In the genomic region with DNA sequence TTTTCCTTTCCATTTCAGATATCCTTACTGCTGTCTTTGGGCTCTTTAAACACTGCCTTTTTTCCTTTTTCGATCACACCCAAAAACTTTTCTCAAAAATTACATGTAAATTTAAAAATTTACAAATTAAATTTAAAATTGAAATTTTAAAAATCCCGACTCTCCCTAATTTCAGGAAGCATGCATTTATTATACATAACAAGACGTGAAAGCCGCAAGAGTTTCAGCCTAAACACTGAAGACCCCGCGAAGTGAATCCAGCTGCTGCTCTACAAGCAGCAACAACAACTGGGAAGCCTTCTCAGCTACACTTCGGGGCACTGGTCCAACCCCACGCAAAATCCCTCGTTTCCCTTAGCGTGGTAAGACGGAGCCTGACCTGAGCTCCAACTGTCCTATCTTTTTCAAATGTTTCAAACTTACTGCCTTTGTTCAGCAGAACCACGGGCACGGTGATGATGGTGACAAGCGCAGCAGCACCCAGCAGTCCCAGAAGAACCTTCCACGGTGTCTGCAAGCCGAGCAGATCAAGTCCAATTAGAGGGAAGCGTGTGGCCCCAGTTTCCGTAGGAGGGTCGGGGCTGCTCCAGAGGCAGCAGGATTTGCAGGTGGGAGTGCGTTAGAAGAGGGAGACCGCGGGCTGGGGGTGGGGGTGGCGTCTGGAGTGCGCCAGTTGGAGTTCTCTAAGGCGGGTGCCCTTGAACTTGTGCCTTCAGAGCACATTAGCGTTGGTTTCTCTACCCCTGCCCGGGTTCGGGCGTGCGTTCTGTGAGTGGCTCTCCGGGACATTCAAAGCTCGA, we compare ENCODE assay signal across 1 cellular context.
A peak's percentile ranks its signal among the peaks of the same experiment; 100 is the strongest.
TF ChIP-seq lines count a peak whose summit lies in the region.

No MANE protein-coding gene starts in this region.

TF ChIP-seq in HepG2, 621 proteins besides CTCF, POLR2A, EP300 and RAD21 (continued from another document and continues in another):
- TF ChIP-seq, protein P1, sequence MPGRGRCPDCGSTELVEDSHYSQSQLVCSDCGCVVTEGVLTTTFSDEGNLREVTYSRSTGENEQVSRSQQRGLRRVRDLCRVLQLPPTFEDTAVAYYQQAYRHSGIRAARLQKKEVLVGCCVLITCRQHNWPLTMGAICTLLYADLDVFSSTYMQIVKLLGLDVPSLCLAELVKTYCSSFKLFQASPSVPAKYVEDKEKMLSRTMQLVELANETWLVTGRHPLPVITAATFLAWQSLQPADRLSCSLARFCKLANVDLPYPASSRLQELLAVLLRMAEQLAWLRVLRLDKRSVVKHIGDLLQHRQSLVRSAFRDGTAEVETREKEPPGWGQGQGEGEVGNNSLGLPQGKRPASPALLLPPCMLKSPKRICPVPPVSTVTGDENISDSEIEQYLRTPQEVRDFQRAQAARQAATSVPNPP (CRISPR knock-in tag; IDR thresholded peaks at IDR 0.05): no peak
- no peak for TF ChIP-seq MED8 (CRISPR knock-in tag; IDR thresholded peaks at IDR 0.05; ENCODE audit: insufficient replicate concordance)
- TF ChIP-seq, protein P2, sequence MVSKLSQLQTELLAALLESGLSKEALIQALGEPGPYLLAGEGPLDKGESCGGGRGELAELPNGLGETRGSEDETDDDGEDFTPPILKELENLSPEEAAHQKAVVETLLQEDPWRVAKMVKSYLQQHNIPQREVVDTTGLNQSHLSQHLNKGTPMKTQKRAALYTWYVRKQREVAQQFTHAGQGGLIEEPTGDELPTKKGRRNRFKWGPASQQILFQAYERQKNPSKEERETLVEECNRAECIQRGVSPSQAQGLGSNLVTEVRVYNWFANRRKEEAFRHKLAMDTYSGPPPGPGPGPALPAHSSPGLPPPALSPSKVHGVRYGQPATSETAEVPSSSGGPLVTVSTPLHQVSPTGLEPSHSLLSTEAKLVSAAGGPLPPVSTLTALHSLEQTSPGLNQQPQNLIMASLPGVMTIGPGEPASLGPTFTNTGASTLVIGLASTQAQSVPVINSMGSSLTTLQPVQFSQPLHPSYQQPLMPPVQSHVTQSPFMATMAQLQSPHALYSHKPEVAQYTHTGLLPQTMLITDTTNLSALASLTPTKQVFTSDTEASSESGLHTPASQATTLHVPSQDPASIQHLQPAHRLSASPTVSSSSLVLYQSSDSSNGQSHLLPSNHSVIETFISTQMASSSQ (IDR thresholded peaks at IDR 0.05; ENCODE audit: low read depth): no peak
- TF ChIP-seq, protein P2 (CRISPR knock-in tag; IDR thresholded peaks at IDR 0.05; ENCODE audit: borderline replicate concordance): no peak
- TF ChIP-seq ZNF33B (CRISPR knock-in tag; IDR thresholded peaks at IDR 0.05): 0 out of 2 replicates have a peak, but pooled peaks have one; percentile 56
- no peak for TF ChIP-seq NCOA2 (CRISPR knock-in tag; IDR thresholded peaks at IDR 0.05)
- TF ChIP-seq NFE2L1 (CRISPR knock-in tag; IDR thresholded peaks at IDR 0.05; ENCODE audit: borderline replicate concordance): no peak
- peak; percentile 11; the same call in 1 of the 2 replicates for TF ChIP-seq HDAC2 (CRISPR knock-in tag; IDR thresholded peaks at IDR 0.05)
- TF ChIP-seq, protein P3, sequence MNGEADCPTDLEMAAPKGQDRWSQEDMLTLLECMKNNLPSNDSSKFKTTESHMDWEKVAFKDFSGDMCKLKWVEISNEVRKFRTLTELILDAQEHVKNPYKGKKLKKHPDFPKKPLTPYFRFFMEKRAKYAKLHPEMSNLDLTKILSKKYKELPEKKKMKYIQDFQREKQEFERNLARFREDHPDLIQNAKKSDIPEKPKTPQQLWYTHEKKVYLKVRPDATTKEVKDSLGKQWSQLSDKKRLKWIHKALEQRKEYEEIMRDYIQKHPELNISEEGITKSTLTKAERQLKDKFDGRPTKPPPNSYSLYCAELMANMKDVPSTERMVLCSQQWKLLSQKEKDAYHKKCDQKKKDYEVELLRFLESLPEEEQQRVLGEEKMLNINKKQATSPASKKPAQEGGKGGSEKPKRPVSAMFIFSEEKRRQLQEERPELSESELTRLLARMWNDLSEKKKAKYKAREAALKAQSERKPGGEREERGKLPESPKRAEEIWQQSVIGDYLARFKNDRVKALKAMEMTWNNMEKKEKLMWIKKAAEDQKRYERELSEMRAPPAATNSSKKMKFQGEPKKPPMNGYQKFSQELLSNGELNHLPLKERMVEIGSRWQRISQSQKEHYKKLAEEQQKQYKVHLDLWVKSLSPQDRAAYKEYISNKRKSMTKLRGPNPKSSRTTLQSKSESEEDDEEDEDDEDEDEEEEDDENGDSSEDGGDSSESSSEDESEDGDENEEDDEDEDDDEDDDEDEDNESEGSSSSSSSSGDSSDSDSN (CRISPR knock-in tag; IDR thresholded peaks at IDR 0.05): no peak
- TF ChIP-seq, protein P4, sequence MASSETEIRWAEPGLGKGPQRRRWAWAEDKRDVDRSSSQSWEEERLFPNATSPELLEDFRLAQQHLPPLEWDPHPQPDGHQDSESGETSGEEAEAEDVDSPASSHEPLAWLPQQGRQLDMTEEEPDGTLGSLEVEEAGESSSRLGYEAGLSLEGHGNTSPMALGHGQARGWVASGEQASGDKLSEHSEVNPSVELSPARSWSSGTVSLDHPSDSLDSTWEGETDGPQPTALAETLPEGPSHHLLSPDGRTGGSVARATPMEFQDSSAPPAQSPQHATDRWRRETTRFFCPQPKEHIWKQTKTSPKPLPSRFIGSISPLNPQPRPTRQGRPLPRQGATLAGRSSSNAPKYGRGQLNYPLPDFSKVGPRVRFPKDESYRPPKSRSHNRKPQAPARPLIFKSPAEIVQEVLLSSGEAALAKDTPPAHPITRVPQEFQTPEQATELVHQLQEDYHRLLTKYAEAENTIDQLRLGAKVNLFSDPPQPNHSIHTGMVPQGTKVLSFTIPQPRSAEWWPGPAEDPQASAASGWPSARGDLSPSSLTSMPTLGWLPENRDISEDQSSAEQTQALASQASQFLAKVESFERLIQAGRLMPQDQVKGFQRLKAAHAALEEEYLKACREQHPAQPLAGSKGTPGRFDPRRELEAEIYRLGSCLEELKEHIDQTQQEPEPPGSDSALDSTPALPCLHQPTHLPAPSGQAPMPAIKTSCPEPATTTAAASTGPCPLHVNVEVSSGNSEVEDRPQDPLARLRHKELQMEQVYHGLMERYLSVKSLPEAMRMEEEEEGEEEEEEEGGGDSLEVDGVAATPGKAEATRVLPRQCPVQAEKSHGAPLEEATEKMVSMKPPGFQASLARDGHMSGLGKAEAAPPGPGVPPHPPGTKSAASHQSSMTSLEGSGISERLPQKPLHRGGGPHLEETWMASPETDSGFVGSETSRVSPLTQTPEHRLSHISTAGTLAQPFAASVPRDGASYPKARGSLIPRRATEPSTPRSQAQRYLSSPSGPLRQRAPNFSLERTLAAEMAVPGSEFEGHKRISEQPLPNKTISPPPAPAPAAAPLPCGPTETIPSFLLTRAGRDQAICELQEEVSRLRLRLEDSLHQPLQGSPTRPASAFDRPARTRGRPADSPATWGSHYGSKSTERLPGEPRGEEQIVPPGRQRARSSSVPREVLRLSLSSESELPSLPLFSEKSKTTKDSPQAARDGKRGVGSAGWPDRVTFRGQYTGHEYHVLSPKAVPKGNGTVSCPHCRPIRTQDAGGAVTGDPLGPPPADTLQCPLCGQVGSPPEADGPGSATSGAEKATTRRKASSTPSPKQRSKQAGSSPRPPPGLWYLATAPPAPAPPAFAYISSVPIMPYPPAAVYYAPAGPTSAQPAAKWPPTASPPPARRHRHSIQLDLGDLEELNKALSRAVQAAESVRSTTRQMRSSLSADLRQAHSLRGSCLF (CRISPR knock-in tag; IDR thresholded peaks at IDR 0.05; ENCODE audit: borderline replicate concordance): no peak
- TF ChIP-seq CREM (IDR thresholded peaks at IDR 0.05): no peak
- TF ChIP-seq CREM (CRISPR knock-in tag; IDR thresholded peaks at IDR 0.05): no peak
- no peak for TF ChIP-seq ZNF724P (CRISPR knock-in tag; IDR thresholded peaks at IDR 0.05; ENCODE audit: borderline replicate concordance)
- TF ChIP-seq ZNF552 (CRISPR knock-in tag; IDR thresholded peaks at IDR 0.05; ENCODE audit: borderline replicate concordance): peak; percentile 86; the same call in 1 of the 2 replicates
- no peak for TF ChIP-seq SNRNP70 (IDR thresholded peaks at IDR 0.05; ENCODE audit: low read depth, low read length)
- TF ChIP-seq, protein P5, sequence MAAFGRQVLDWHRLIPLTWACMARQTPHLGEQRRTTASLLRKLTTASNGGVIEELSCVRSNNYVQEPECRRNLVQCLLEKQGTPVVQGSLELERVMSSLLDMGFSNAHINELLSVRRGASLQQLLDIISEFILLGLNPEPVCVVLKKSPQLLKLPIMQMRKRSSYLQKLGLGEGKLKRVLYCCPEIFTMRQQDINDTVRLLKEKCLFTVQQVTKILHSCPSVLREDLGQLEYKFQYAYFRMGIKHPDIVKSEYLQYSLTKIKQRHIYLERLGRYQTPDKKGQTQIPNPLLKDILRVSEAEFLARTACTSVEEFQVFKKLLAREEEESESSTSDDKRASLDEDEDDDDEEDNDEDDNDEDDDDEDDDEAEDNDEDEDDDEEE (CRISPR knock-in tag; IDR thresholded peaks at IDR 0.05): peak; percentile 36; the same call in 1 of the 2 replicates
- no peak for TF ChIP-seq ZNF446 (CRISPR knock-in tag; IDR thresholded peaks at IDR 0.05)
- no peak for TF ChIP-seq PAF1 (CRISPR knock-in tag; IDR thresholded peaks at IDR 0.05)
- TF ChIP-seq, protein P6, sequence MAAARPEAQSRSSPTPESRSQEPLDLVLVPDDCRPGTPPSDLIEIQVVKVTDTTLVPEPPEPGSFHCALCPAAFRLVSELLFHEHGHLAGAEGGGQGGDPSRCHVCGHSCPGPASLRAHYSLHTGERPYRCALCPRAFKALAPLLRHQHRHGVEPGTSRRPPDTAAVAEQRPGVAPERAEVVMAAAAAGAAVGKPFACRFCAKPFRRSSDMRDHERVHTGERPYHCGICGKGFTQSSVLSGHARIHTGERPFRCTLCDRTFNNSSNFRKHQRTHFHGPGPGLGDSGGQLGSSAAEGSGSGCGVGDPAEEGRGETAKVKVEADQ (CRISPR knock-in tag; IDR thresholded peaks at IDR 0.05; ENCODE audit: borderline replicate concordance): no peak
- no peak for TF ChIP-seq NR2F2 (IDR thresholded peaks at IDR 0.05; ENCODE audit: borderline replicate concordance, low read depth)
- TF ChIP-seq RELA (CRISPR knock-in tag; IDR thresholded peaks at IDR 0.05): no peak
- TF ChIP-seq HOXA3 (CRISPR knock-in tag; IDR thresholded peaks at IDR 0.05): no peak
- TF ChIP-seq TGIF2 (CRISPR knock-in tag; IDR thresholded peaks at IDR 0.05): no peak
- TF ChIP-seq RORA (CRISPR knock-in tag; IDR thresholded peaks at IDR 0.05): no peak
- TF ChIP-seq NFE2 (CRISPR knock-in tag; IDR thresholded peaks at IDR 0.05): no peak
- no peak for TF ChIP-seq TMF1 (CRISPR knock-in tag; IDR thresholded peaks at IDR 0.05; ENCODE audit: low read depth)
- no peak for TF ChIP-seq SATB2 (CRISPR knock-in tag; IDR thresholded peaks at IDR 0.05)
- no peak for TF ChIP-seq HNRNPH1 (optimal IDR thresholded peaks at IDR 0.05; ENCODE audit: low read depth, low read length)
- 0 out of 2 replicates have a peak, but pooled peaks have one; percentile 6 for TF ChIP-seq DMAP1 (CRISPR knock-in tag; IDR thresholded peaks at IDR 0.05)
- TF ChIP-seq, protein P7, sequence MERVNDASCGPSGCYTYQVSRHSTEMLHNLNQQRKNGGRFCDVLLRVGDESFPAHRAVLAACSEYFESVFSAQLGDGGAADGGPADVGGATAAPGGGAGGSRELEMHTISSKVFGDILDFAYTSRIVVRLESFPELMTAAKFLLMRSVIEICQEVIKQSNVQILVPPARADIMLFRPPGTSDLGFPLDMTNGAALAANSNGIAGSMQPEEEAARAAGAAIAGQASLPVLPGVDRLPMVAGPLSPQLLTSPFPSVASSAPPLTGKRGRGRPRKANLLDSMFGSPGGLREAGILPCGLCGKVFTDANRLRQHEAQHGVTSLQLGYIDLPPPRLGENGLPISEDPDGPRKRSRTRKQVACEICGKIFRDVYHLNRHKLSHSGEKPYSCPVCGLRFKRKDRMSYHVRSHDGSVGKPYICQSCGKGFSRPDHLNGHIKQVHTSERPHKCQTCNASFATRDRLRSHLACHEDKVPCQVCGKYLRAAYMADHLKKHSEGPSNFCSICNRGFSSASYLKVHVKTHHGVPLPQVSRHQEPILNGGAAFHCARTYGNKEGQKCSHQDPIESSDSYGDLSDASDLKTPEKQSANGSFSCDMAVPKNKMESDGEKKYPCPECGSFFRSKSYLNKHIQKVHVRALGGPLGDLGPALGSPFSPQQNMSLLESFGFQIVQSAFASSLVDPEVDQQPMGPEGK (CRISPR knock-in tag; IDR thresholded peaks at IDR 0.05): 0 out of 2 replicates have a peak, but pooled peaks have one; percentile 0
- TF ChIP-seq ZBTB1 (CRISPR knock-in tag; IDR thresholded peaks at IDR 0.05; ENCODE audit: borderline replicate concordance): no peak
- no peak for TF ChIP-seq DR1 (CRISPR knock-in tag; IDR thresholded peaks at IDR 0.05)
- no peak for TF ChIP-seq SMARCE1 (IDR thresholded peaks at IDR 0.05; ENCODE audit: borderline replicate concordance)
- no peak for TF ChIP-seq PRPF4 (IDR thresholded peaks at IDR 0.05; ENCODE audit: low read depth, low read length, poor library complexity, severe bottlenecking)
- TF ChIP-seq ZNF713 (CRISPR knock-in tag; IDR thresholded peaks at IDR 0.05): no peak
- TF ChIP-seq, protein P8, sequence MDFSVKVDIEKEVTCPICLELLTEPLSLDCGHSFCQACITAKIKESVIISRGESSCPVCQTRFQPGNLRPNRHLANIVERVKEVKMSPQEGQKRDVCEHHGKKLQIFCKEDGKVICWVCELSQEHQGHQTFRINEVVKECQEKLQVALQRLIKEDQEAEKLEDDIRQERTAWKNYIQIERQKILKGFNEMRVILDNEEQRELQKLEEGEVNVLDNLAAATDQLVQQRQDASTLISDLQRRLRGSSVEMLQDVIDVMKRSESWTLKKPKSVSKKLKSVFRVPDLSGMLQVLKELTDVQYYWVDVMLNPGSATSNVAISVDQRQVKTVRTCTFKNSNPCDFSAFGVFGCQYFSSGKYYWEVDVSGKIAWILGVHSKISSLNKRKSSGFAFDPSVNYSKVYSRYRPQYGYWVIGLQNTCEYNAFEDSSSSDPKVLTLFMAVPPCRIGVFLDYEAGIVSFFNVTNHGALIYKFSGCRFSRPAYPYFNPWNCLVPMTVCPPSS (IDR thresholded peaks at IDR 0.05): no peak
- no peak for TF ChIP-seq KLF6 (CRISPR knock-in tag; IDR thresholded peaks at IDR 0.05)
- TF ChIP-seq ASH2L (IDR thresholded peaks at IDR 0.05; ENCODE audit: insufficient read length, low read depth, low read length): no peak
- no peak for TF ChIP-seq ATF1 (CRISPR knock-in tag; IDR thresholded peaks at IDR 0.05)
- no peak for TF ChIP-seq ZNF562 (CRISPR knock-in tag; IDR thresholded peaks at IDR 0.05; ENCODE audit: borderline replicate concordance)
- TF ChIP-seq HNRNPK (IDR thresholded peaks at IDR 0.05; ENCODE audit: low read depth, low read length, poor library complexity, severe bottlenecking): no peak
